In genomic region chr17:43778337-43779144, GRCh38 we compare ENCODE assay signal across 8 cellular contexts. TPM values are rescaled to one million over a fixed set of nuclear protein-coding genes. Genes with fewer than 3 reads are reported as not detected.
DNase-seq lines count a peak whose midpoint lies in the region; ATAC-seq, FAIRE-seq and TF ChIP-seq lines count a peak whose summit lies in the region.

Gene DUSP3 (minus strand): TSS chr17:43778977. CDS start chr17:43778924, 53 bp downstream.

- H3K4me3 ChIP-seq in A549: peak within 1 kb of the TSS; percentile 71

- peak; percentile 90 to 93 for ATAC-seq in A549
- peak; percentile 77 for ATAC-seq in HG03135 (IDR thresholded peaks at IDR 0.05; ENCODE audit: unreplicated experiment)
- peak; percentile 90 for ATAC-seq in left lobe of liver

- TF ChIP-seq RAD21 in A549 (conservative IDR thresholded peaks at IDR 0.05 in 1 of 2, IDR thresholded peaks at IDR 0.05 in 1 of 2): no peak

- CTCF ChIA-PET in A549 (lab: Yijun Ruan, JAX): interaction anchor here (0.7 to 7.9 kb wide), 7 partner anchors 9 to 69 kb away, joined by 3 to 151 read pairs (median 4); partner anchors contain the start of genes CD300LG and SOST

- peak; percentile 91 for FAIRE-seq in A549 (lab: Jason Lieb, UNC)

- DNase-seq in A549 (ENCODE audit: low read depth in 1 of 2, low spot score in 1 of 2) (peak; percentile 96 to 97), NCI-H460 (ENCODE audit: extremely low read depth, low read depth) (peak; percentile 84), dermis blood vessel endothelial cell (peak; percentile 96), left lobe of liver (ENCODE audit: low spot score) (peak; percentile 99)
- peak; percentile 53 to 60 for DNase-seq in activated CD4-positive, alpha-beta T cell treated with anti-CD3 and anti-CD28 coated beads, Interleukin-2, amount 50 U/mL, for 4 hours
- peak; percentile 56 to 68 for DNase-seq in stimulated activated CD4-positive, alpha-beta T cell treated with anti-CD3 and anti-CD28 coated beads, Interleukin-1b, Interleukin-23, amount 100 ng/mL, for 4 hours (ENCODE audit: low read depth in 2 of 2)

- no peak for TF ChIP-seq EP300 in A549 (IDR thresholded peaks at IDR 0.05)

- 0% methylated on average over 36 of the region's 100 CpGs for WGBS in A549 (ENCODE audit: missing lambda C conversion rate)

- H3K4me1 ChIP-seq in A549: peaks cover 16% of the 10 kb centered on the region

- TF ChIP-seq CTCF in A549 (IDR thresholded peaks at IDR 0.05): no peak

- POLR2A ChIA-PET in A549 (lab: Yijun Ruan, JAX): interaction anchor here (0.5 to 1.8 kb wide), 14 partner anchors 9 to 935 kb away, joined by 3 to 16 read pairs (median 5); partner anchors contain the start of gene CD300LG

- H3K27ac ChIP-seq in A549: peak within 1 kb of the TSS; percentile 93 to 98

- peak within 1 kb of the TSS; percentile 85 for H3K4me2 ChIP-seq in A549

- H3K9me3 ChIP-seq in A549: no peaks in the 10 kb centered on the region

- peak; percentile 72 for TF ChIP-seq POLR2A in A549 (IDR thresholded peaks at IDR 0.05; ENCODE audit: low read length)
- TF ChIP-seq POLR2A in GM18526 (IDR thresholded peaks at IDR 0.05; ENCODE audit: extremely low read depth, insufficient read length): peak; percentile 59

TF ChIP-seq in A549, 52 proteins besides CTCF, POLR2A, EP300 and RAD21 (continues in another document):
- TF ChIP-seq HMGXB4 (CRISPR knock-in tag; IDR thresholded peaks at IDR 0.05; ENCODE audit: borderline replicate concordance) (peak; percentile 55; the same call in 1 of the 2 replicates), MYC (IDR thresholded peaks at IDR 0.05; ENCODE audit: borderline replicate concordance, low read length) (no peak; the same call in none of the 2 replicates), BHLHE40 (IDR thresholded peaks at IDR 0.05; ENCODE audit: low read depth, low read length) (peak; percentile 12; the same call in 1 of the 2 replicates), REST (IDR thresholded peaks at IDR 0.05) (peak; percentile 76), EHMT2 (IDR thresholded peaks at IDR 0.05; ENCODE audit: low read depth) (no peak), RCOR1 (IDR thresholded peaks at IDR 0.05; ENCODE audit: low read depth, low read length) (no peak), NPAS2 (CRISPR knock-in tag; IDR thresholded peaks at IDR 0.05; ENCODE audit: borderline replicate concordance) (no peak), JUNB (IDR thresholded peaks at IDR 0.05) (no peak), CHD2 (IDR thresholded peaks at IDR 0.05; ENCODE audit: low read length, partially characterized antibody) (peak; percentile 75), PBX3 (IDR thresholded peaks at IDR 0.05) (peak; percentile 49; the same call in 1 of the 2 replicates), GATA3 (IDR thresholded peaks at IDR 0.05; ENCODE audit: borderline replicate concordance) (peak; percentile 31; the same call in 1 of the 2 replicates), JUN (IDR thresholded peaks at IDR 0.05) (peak; percentile 77 to 81; a peak in 4 of 5 replicates), HOXB13 (CRISPR knock-in tag; IDR thresholded peaks at IDR 0.05; ENCODE audit: low read depth) (no peak), ELK1 (IDR thresholded peaks at IDR 0.05; ENCODE audit: low read depth, low read length) (no peak), FOSL2 (IDR thresholded peaks at IDR 0.05) (no peak), FOSL2 (CRISPR knock-in tag; IDR thresholded peaks at IDR 0.05) (peak; percentile 68), RNF2 (IDR thresholded peaks at IDR 0.05; ENCODE audit: borderline replicate concordance, low read depth) (no peak), USF2 (IDR thresholded peaks at IDR 0.05) (peak; percentile 97), MAZ (IDR thresholded peaks at IDR 0.05; ENCODE audit: borderline replicate concordance, low read depth, low read length) (0 out of 2 replicates have a peak, but pooled peaks have one; percentile 48), FOSB (CRISPR knock-in tag; IDR thresholded peaks at IDR 0.05) (no peak), HES2 (IDR thresholded peaks at IDR 0.05) (no peak), CHD4 (IDR thresholded peaks at IDR 0.05; ENCODE audit: borderline replicate concordance) (no peak), EHF (CRISPR knock-in tag; IDR thresholded peaks at IDR 0.05) (no peak), ZNF302 (CRISPR knock-in tag; IDR thresholded peaks at IDR 0.05) (no peak), SMC3 (IDR thresholded peaks at IDR 0.05) (no peak), TP53 (CRISPR knock-in tag; IDR thresholded peaks at IDR 0.05) (0 out of 2 replicates have a peak, but pooled peaks have one; percentile 12)

RNA-seq across cellular contexts. Expression of gene DUSP3, which starts in this region (rescaled TPM):
- polyA plus RNA-seq in A549 (2011; rRNA removed): 60.2 and 62.2 TPM in 2 replicates
- polyA plus RNA-seq in A549 (2012; cell fraction: cytosol; rRNA removed): 46.2 and 54.5 TPM in 2 replicates
- 46.7 and 58.3 TPM in 2 replicates for polyA plus RNA-seq in A549 (2012; cell fraction: nucleus; rRNA removed)
- polyA plus RNA-seq in A549 (2017; fragmentation: RNase III; extraction: RNeasy Plus Mini Kit Qiagen cat#74134 plus additional on column Dnase treatment): 54.7 to 60.0 TPM (median 57.2 TPM) in 3 replicates
- 58.8 and 70.6 TPM in 2 replicates for polyA minus RNA-seq in A549 (2011; rRNA and poly(A)+ RNA removed)
- 40.2 and 41.8 TPM in 2 replicates for total RNA-seq in NCI-H460 (2014; rRNA removed; shearing (Covaris generic))
- 41.1 and 46.0 TPM in 2 replicates for polyA plus RNA-seq in NCI-H460 (2014; cell fraction: nucleus; rRNA removed)
- total RNA-seq in dermis blood vessel endothelial cell: 73.0 and 73.5 TPM in 2 replicates
- total RNA-seq in left lobe of liver: 79.4 TPM

Comparison
In these comparisons a context has a peak if more than half of its experiments do, and no peak if none do; other contexts are left out.
1. Peak in every context shown above with its lines: DNase-seq, ATAC-seq, H3K4me3 ChIP-seq and H3K27ac ChIP-seq.